Comparison of ENCODE assay signal across 11 cellular contexts in genomic region chr12:53617700-53618099, GRCh38. TPM values are rescaled to one million over a fixed set of nuclear protein-coding genes. Genes with fewer than 3 reads are reported as not detected.
DNase-seq lines count a peak whose midpoint lies in the region; ATAC-seq, FAIRE-seq and TF ChIP-seq lines count a peak whose summit lies in the region.
"Had no signal": no experiment of that assay in that cellular context is flagged by ENCODE, and none has a peak within 500 bp of the region (broad histone marks: within the 10 kb centered on the region; RNA-seq: fewer than 3 reads in every experiment).

No MANE protein-coding gene starts in this region.

- intact Hi-C loops in ascending aorta (cut with DNase I), result no loop called here

- no peaks in the 10 kb centered on the region for H3F3A ChIP-seq in GM23338 (replicated peaks; ENCODE audit: low read depth)

- no peaks in the 10 kb centered on the region for H3K36me3 Mint-ChIP-seq in GM23338 (ENCODE audit: low read depth)
- peaks cover 0 to 35% (median 7%) of the 10 kb centered on the region in 3 donors for H3K36me3 Mint-ChIP-seq in naive thymus-derived CD8-positive, alpha-beta T cell

- H3K9me3 ChIP-seq in ascending aorta, result no peaks in the 10 kb centered on the region

- no peaks in the 10 kb centered on the region for H3K4me1 ChIP-seq in GM23338 (ENCODE audit: insufficient read depth)
- H3K4me1 ChIP-seq in ascending aorta, result peaks cover 0 to 37% of the 10 kb centered on the region in 2 donors

- H2AFZ ChIP-seq in GM23338, result no peak overlapping the region

- peak; percentile 62 for FAIRE-seq in A204.1 (lab: Jason Lieb, UNC)

- H3K27me3 ChIP-seq in GM23338 (ENCODE audit: insufficient read depth), result no peaks in the 10 kb centered on the region
- no peaks in the 10 kb centered on the region for H3K27me3 ChIP-seq in ascending aorta

- POLR2A ChIA-PET in naive thymus-derived CD8-positive, alpha-beta T cell (lab: Charles Lee), result no interaction called here

- no peak overlapping the region for H3K4me3 Mint-ChIP-seq in GM23338
- peak overlapping the region; percentile 57 to 83 (median 79) for H3K4me3 Mint-ChIP-seq in naive thymus-derived CD8-positive, alpha-beta T cell

- no peak for DNase-seq in GM23338 (ENCODE audit: low spot score)
- no peak for DNase-seq in ascending aorta (ENCODE audit: low spot score in 2 of 2)
- DNase-seq in naive thymus-derived CD8-positive, alpha-beta T cell, result no peak
- DNase-seq in A172 (ENCODE audit: low spot score), result no peak
- DNase-seq in superior temporal gyrus (ENCODE audit: extremely low spot score), result no peak
- DNase-seq: DMS53; NCI-H526; stimulated activated CD4-positive, alpha-beta T cell treated with anti-CD3 and anti-CD28 coated beads, Interleukin-4, amount 100 ng/mL, for 24 hours had no signal

- H3K9me3 Mint-ChIP-seq in GM23338, result no peaks in the 10 kb centered on the region
- H3K9me3 Mint-ChIP-seq in naive thymus-derived CD8-positive, alpha-beta T cell, result no peaks in the 10 kb centered on the region

- ATAC-seq in GM23338, result no peak
- no peak for ATAC-seq in naive thymus-derived CD8-positive, alpha-beta T cell
- ATAC-seq in HG02973 (IDR thresholded peaks at IDR 0.05; ENCODE audit: unreplicated experiment), result no peak
- ATAC-seq in GM21423 (IDR thresholded peaks at IDR 0.05; ENCODE audit: unreplicated experiment), result no peak

- TF ChIP-seq CTCF in GM23338 (conservative IDR thresholded peaks at IDR 0.05; ENCODE audit: low read depth in 2 of 2) (no peak), ascending aorta (IDR thresholded peaks at IDR 0.05) (no peak)

- H3K27ac Mint-ChIP-seq in GM23338, result peak overlapping the region; percentile 26; the same call in 1 of the 2 replicates
- H3K27ac Mint-ChIP-seq in naive thymus-derived CD8-positive, alpha-beta T cell, result peak overlapping the region in 8 of 10 donors; percentile 47 to 81 (median 71)

- H3K27ac ChIP-seq in GM23338 (ENCODE audit: low read depth), result no peak overlapping the region
- peak overlapping the region; percentile 45 to 49 for H3K27ac ChIP-seq in ascending aorta

- H3K4me2 ChIP-seq in GM23338, result no peak overlapping the region

- peaks cover 9% of the 10 kb centered on the region for H3K4me1 Mint-ChIP-seq in GM23338
- H3K4me1 Mint-ChIP-seq in naive thymus-derived CD8-positive, alpha-beta T cell, result peaks cover 6 to 58% (median 28%) of the 10 kb centered on the region in 4 donors

- H3K4me3 ChIP-seq in GM23338, result no peak overlapping the region
- peak overlapping the region; percentile 44 to 49 for H3K4me3 ChIP-seq in ascending aorta

- no peaks in the 10 kb centered on the region for H3K9me2 ChIP-seq in GM23338 (ENCODE audit: insufficient read depth)

- H3K36me3 ChIP-seq in GM23338 (ENCODE audit: insufficient read depth) (no peaks in the 10 kb centered on the region), ascending aorta (peaks cover 11 to 18% of the 10 kb centered on the region in 2 donors)

- peaks cover 1% of the 10 kb centered on the region for H3K27me3 Mint-ChIP-seq in GM23338 (ENCODE audit: insufficient read depth, low read depth, poor library complexity)
- H3K27me3 Mint-ChIP-seq in naive thymus-derived CD8-positive, alpha-beta T cell, result no peaks in the 10 kb centered on the region

- H4K20me1 ChIP-seq in GM23338 (replicated peaks; ENCODE audit: insufficient read depth), result 0 out of 2 replicates have a peak, but pooled peaks cover 4% of the 10 kb centered on the region

- H3K79me2 ChIP-seq in GM23338 (replicated peaks; ENCODE audit: insufficient read depth), result peaks cover 40% of the 10 kb centered on the region

TF ChIP-seq in GM23338, 12 proteins besides CTCF, POLR2A, EP300 and RAD21:
- TF ChIP-seq ZNF331 (CRISPR knock-in tag; IDR thresholded peaks at IDR 0.05; ENCODE audit: low read depth) (no peak), NANOG (IDR thresholded peaks at IDR 0.05; ENCODE audit: borderline replicate concordance) (no peak)
TF ChIP-seq in GM23338: peak in this region for 0.

RNA-seq across cellular contexts. Expression of gene ATF7, which starts 8.5 kb away (rescaled TPM):
- 13.2 and 13.9 TPM in 2 replicates for total RNA-seq in GM23338 (2014; rRNA removed; shearing (Covaris generic))
- polyA plus RNA-seq in GM23338 (2016; fragmentation: Nextera tagmentation; extraction: Ambion mirVana), result 16.3 and 16.6 TPM in 2 replicates
- total RNA-seq in ascending aorta, result 67.6 TPM
- total RNA-seq in naive thymus-derived CD8-positive, alpha-beta T cell, result 10 to 100 TPM; 25.8 to 30.4 TPM
- polyA plus RNA-seq in naive thymus-derived CD8-positive, alpha-beta T cell, result 10 to 100 TPM; 13.0 to 19.2 (median 13.7) TPM
- total RNA-seq in A172 (2014; rRNA removed; shearing (Covaris generic)), result 3.9 and 9.2 TPM in 2 replicates

RNA-seq across cellular contexts. Expression of gene ATP5MC2, which starts 58.2 kb away (rescaled TPM):
- total RNA-seq in GM23338 (2014; rRNA removed; shearing (Covaris generic)), result 362 and 393 TPM in 2 replicates
- 815 and 821 TPM in 2 replicates for polyA plus RNA-seq in GM23338 (2016; fragmentation: Nextera tagmentation; extraction: Ambion mirVana)
- total RNA-seq in ascending aorta, result 284 TPM
- total RNA-seq in naive thymus-derived CD8-positive, alpha-beta T cell, result 100 to 1,000 TPM; 235 to 250 TPM
- polyA plus RNA-seq in naive thymus-derived CD8-positive, alpha-beta T cell, result 100 to 1,000 TPM; 519 to 658 (median 605) TPM
- 393 and 458 TPM in 2 replicates for total RNA-seq in A172 (2014; rRNA removed; shearing (Covaris generic))
